12 cellular contexts compared by ENCODE assay signal in genomic region chr19:55069859-55070225, GRCh38. TPM values are rescaled to one million over a fixed set of nuclear protein-coding genes. Genes with fewer than 3 reads are reported as not detected.
DNase-seq lines count a peak whose midpoint lies in the region; ATAC-seq and TF ChIP-seq lines count a peak whose summit lies in the region.
"Had no signal": no experiment of that assay in that cellular context is flagged by ENCODE, and none has a peak within 500 bp of the region (broad histone marks: within the 10 kb centered on the region; RNA-seq: fewer than 3 reads in every experiment).

No MANE protein-coding gene starts in this region.

- H3K27me3 Mint-ChIP-seq in central memory CD8-positive, alpha-beta T cell = peaks cover 87% of the 10 kb centered on the region
- H3K27me3 Mint-ChIP-seq in naive thymus-derived CD4-positive, alpha-beta T cell = peaks cover 66 to 75% (median 70%) of the 10 kb centered on the region in 5 donors

- no peaks in the 10 kb centered on the region for H3K9me3 ChIP-seq in naive thymus-derived CD4-positive, alpha-beta T cell (ENCODE audit: control insufficient read depth in 2 of 3, low read length in 3 of 3)
- H3K9me3 ChIP-seq in aorta (ENCODE audit: control insufficient read depth, low read length) = no peaks in the 10 kb centered on the region

- H3K4me1 ChIP-seq in KMS-11 (ENCODE audit: low read depth, poor library complexity, severe bottlenecking) (peaks cover 28% of the 10 kb centered on the region), aorta (ENCODE audit: control insufficient read depth in 1 of 2, insufficient read depth in 2 of 2, low read length in 2 of 2) (no peaks in the 10 kb centered on the region)
- H3K4me1 ChIP-seq in naive thymus-derived CD4-positive, alpha-beta T cell (ENCODE audit: control insufficient read depth in 2 of 2, insufficient read depth in 2 of 2, low read length in 2 of 2) = peaks cover 0 to 11% of the 10 kb centered on the region in 2 donors

- no peak overlapping the region for H3K27ac Mint-ChIP-seq in central memory CD8-positive, alpha-beta T cell (ENCODE audit: low read depth)
- H3K27ac Mint-ChIP-seq in naive thymus-derived CD4-positive, alpha-beta T cell = peak overlapping the region in 1 of 9 donors; percentile 39

- no peak for TF ChIP-seq CTCF in 22Rv1 (IDR thresholded peaks at IDR 0.05)
- no peak for TF ChIP-seq CTCF in KMS-11 (conservative IDR thresholded peaks at IDR 0.05; ENCODE audit: low read depth, low read length)

- H3K79me2 ChIP-seq in KMS-11 (ENCODE audit: insufficient read depth, low read depth) = no peaks in the 10 kb centered on the region

- peak overlapping the region; percentile 63 for H3K4me2 ChIP-seq in KMS-11

- CTCF ChIA-PET in naive thymus-derived CD4-positive, alpha-beta T cell (lab: Charles Lee) = no interaction called here

- H2AFZ ChIP-seq in KMS-11 (ENCODE audit: low read depth) = peak overlapping the region; percentile 26; the same call in 1 of the 2 replicates

- ATAC-seq in central memory CD8-positive, alpha-beta T cell (replicated peaks; ENCODE audit: extremely low read depth, poor library complexity, severe bottlenecking) = no peak
- no peak for ATAC-seq in naive thymus-derived CD4-positive, alpha-beta T cell
- ATAC-seq in HG03520 (IDR thresholded peaks at IDR 0.05; ENCODE audit: unreplicated experiment) (no peak), aorta (ENCODE audit: low FRiP score) (no peak)

- peak overlapping the region; percentile 30 for H3K4me3 Mint-ChIP-seq in central memory CD8-positive, alpha-beta T cell
- peak overlapping the region in 7 of 10 donors; percentile 48 to 75 (median 69) for H3K4me3 Mint-ChIP-seq in naive thymus-derived CD4-positive, alpha-beta T cell

- H3K4me3 ChIP-seq in KMS-11 (IDR thresholded peaks at IDR 0.05; ENCODE audit: insufficient read depth, low read depth, low read length) (no peak overlapping the region), aorta (ENCODE audit: low read length in 2 of 2) (no peak overlapping the region)
- no peak overlapping the region for H3K4me3 ChIP-seq in naive thymus-derived CD4-positive, alpha-beta T cell (ENCODE audit: low read length)

- H3K9me3 Mint-ChIP-seq in central memory CD8-positive, alpha-beta T cell = no peaks in the 10 kb centered on the region
- peaks cover 0 to 27% (median 9%) of the 10 kb centered on the region in 11 donors for H3K9me3 Mint-ChIP-seq in naive thymus-derived CD4-positive, alpha-beta T cell

- H3K4me1 Mint-ChIP-seq in central memory CD8-positive, alpha-beta T cell = peaks cover 9% of the 10 kb centered on the region
- H3K4me1 Mint-ChIP-seq in naive thymus-derived CD4-positive, alpha-beta T cell = peaks cover 7 to 20% (median 9%) of the 10 kb centered on the region in 7 donors

- H3K27ac ChIP-seq in 22Rv1 (peak overlapping the region; percentile 89), KMS-11 (no peak overlapping the region), aorta (ENCODE audit: low read depth in 1 of 2, low read length in 2 of 2) (no peak overlapping the region)
- no peak overlapping the region for H3K27ac ChIP-seq in naive thymus-derived CD4-positive, alpha-beta T cell (ENCODE audit: low read depth, low read length)

- POLR2A ChIA-PET in naive thymus-derived CD4-positive, alpha-beta T cell (lab: Charles Lee) = interaction anchor here (0.6 kb wide), 1 partner anchor 10 kb away, joined by 3 read pairs; no protein-coding TSS in a partner anchor

- intact Hi-C loops in naive thymus-derived CD4-positive, alpha-beta T cell (cut with micrococcal nuclease) = no loop called here
- intact Hi-C loops in aorta (cut with DNase I) = no loop called here

- no peak for DNase-seq in central memory CD8-positive, alpha-beta T cell (ENCODE audit: low spot score in 2 of 2)
- no peak for DNase-seq in naive thymus-derived CD4-positive, alpha-beta T cell
- DNase-seq in cerebellum (ENCODE audit: low spot score) = no peak
- DNase-seq in COR-L47 (lab: John Stamatoyannopoulos, UW) = no peak
- no peak for DNase-seq in aorta
- DNase-seq: dermis blood vessel endothelial cell, NCI-H526 treated with DMSO at 0.1 percent for 48 hours, SIG-M5 had no signal

- H3K36me3 Mint-ChIP-seq in central memory CD8-positive, alpha-beta T cell (ENCODE audit: insufficient read depth) = peaks cover 6% of the 10 kb centered on the region
- peaks cover 0 to 6% (median 0%) of the 10 kb centered on the region in 5 donors for H3K36me3 Mint-ChIP-seq in naive thymus-derived CD4-positive, alpha-beta T cell

- no peak overlapping the region for H3K9ac ChIP-seq in KMS-11

- 89 to 91% methylated on average over 3 of the region's 3 CpGs for WGBS in aorta, 2 donors

- H3K27me3 ChIP-seq in KMS-11 (ENCODE audit: insufficient read depth, low read depth) (peaks cover 38% of the 10 kb centered on the region), aorta (ENCODE audit: control insufficient read depth in 1 of 2, insufficient read depth in 2 of 2, low read length in 1 of 2) (peaks cover 0 to 2% of the 10 kb centered on the region in 2 donors)
- H3K27me3 ChIP-seq in naive thymus-derived CD4-positive, alpha-beta T cell (ENCODE audit: control insufficient read depth in 2 of 2, insufficient read depth in 2 of 2, low read length in 2 of 2) = peaks cover 8 to 16% of the 10 kb centered on the region in 2 donors

- H3K36me3 ChIP-seq in KMS-11 (ENCODE audit: insufficient read depth) (no peaks in the 10 kb centered on the region), aorta (ENCODE audit: control insufficient read depth in 1 of 2, insufficient read depth in 2 of 2, low read length in 1 of 2) (no peaks in the 10 kb centered on the region)
- H3K36me3 ChIP-seq in naive thymus-derived CD4-positive, alpha-beta T cell (ENCODE audit: control insufficient read depth in 2 of 3, insufficient read depth in 3 of 3, low read length in 3 of 3) = no peaks in the 10 kb centered on the region
- H3K36me3 ChIP-seq: right atrium auricular region had no signal

- no peaks in the 10 kb centered on the region for H4K20me1 ChIP-seq in KMS-11 (ENCODE audit: insufficient read depth)

RNA-seq across cellular contexts. Expression of gene EPS8L1, which starts 5.8 kb away (rescaled TPM):
- total RNA-seq in naive thymus-derived CD4-positive, alpha-beta T cell = 1 to 10 TPM in 4 of 5 experiments, under 1 TPM in 1; 0.76 to 6.8 (median 2.0) TPM
- under 1 TPM in 1 of 2 donors, not detected in 1; 0.09 TPM for polyA plus RNA-seq in naive thymus-derived CD4-positive, alpha-beta T cell
- total RNA-seq in cerebellum (2.1 TPM), aorta (1 to 10 TPM in 1 of 2 donors, under 1 TPM in 1; 0.81 to 4.1 TPM)
- polyA plus RNA-seq in aorta = 10 to 100 TPM in 1 of 2 donors, under 1 TPM in 1; 0.38 to 10.8 TPM

RNA-seq across cellular contexts. Expression of gene RDH13, which starts 6.9 kb away (rescaled TPM):
- 10 to 100 TPM; 14.5 to 24.8 (median 19.0) TPM for total RNA-seq in naive thymus-derived CD4-positive, alpha-beta T cell
- 10 to 100 TPM in 1 of 2 donors, 1 to 10 TPM in 1; 9.4 to 24.8 TPM for polyA plus RNA-seq in naive thymus-derived CD4-positive, alpha-beta T cell
- 21.4 TPM for total RNA-seq in cerebellum
- total RNA-seq in aorta = 10 to 100 TPM in 1 of 2 donors, 1 to 10 TPM in 1; 8.9 to 14.4 TPM
- 10 to 100 TPM in 1 of 2 donors, 1 to 10 TPM in 1; 3.4 to 12.4 TPM for polyA plus RNA-seq in aorta

RNA-seq across cellular contexts. Expression of gene GP6, which starts 31.8 kb away (rescaled TPM):
- total RNA-seq in naive thymus-derived CD4-positive, alpha-beta T cell = 1 to 10 TPM in 1 of 5 experiments, under 1 TPM in 4; 0.27 to 1.2 (median 0.51) TPM
- polyA plus RNA-seq in naive thymus-derived CD4-positive, alpha-beta T cell = under 1 TPM; 0.14 to 0.33 TPM
- total RNA-seq in cerebellum (0.27 TPM), aorta (under 1 TPM; 0.27 to 0.84 TPM)
- under 1 TPM in 1 of 2 donors, not detected in 1; 0.08 TPM for polyA plus RNA-seq in aorta
- total RNA-seq: dermis blood vessel endothelial cell had no signal

RNA-seq across cellular contexts. Expression of gene PPP1R12C, which starts 47.6 kb away (rescaled TPM):
- 100 to 1,000 TPM; 107 to 180 (median 144) TPM for total RNA-seq in naive thymus-derived CD4-positive, alpha-beta T cell
- polyA plus RNA-seq in naive thymus-derived CD4-positive, alpha-beta T cell = 1 to 10 TPM; 3.8 to 6.6 TPM
- 14.0 TPM for total RNA-seq in cerebellum
- total RNA-seq in aorta = 100 to 1,000 TPM; 134 to 218 TPM
- 100 to 1,000 TPM; 104 to 432 TPM for polyA plus RNA-seq in aorta
